ENCODE assay signal across 2 cellular contexts in the genomic region with DNA sequence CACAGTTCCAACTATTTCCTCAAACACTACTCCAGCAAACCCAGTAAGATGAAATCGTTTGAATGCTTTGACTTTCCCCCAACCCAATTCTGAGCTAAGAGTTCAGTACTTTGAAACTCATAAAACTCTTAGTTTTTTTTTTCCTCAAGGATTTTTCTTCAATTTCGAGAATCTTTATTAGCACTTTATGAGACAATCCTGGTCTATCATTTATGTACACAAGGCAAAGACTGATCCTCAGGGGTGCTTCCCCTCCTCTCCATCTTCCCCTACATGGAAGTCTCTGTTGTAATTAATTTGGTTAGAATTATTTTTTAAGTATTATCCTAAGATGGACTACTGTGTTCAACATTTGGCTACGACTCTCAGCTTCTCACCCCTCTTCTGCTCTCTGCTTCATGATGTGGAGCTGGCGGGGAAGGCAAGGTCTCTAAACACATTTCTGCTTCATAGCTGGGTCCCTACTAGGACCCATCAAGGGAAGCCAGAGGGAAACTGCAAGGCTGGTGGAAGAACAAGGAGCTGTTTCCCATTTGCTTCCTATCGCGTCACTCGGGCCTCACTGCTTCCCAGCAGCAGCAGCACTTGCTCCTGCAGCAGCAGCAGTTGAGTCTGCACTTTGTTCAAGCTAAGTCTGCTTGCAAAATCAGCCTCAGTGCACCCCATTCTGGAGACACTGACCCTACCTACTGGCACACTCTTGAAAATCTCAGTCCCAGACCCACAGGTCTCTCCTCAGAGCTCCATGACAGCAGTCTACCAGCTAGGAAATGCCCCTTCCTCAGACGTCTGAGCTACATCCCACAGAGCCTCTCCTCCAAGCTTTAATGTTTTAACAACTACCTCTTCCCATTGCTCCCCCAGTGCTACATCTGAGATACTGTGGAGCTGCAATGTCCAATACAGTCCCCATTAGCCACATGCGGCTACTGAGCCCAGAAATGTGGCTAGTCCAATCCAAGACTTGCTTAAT.
TF ChIP-seq lines count a peak whose summit lies in the region.

No MANE protein-coding gene starts in this region.

TF ChIP-seq in SK-N-SH, 30 proteins besides CTCF, POLR2A, EP300 and RAD21 (continued from another document):
- TF ChIP-seq USF2 (IDR thresholded peaks at IDR 0.05; ENCODE audit: borderline replicate concordance, low read depth, low read length) (no peak), CHD2 (IDR thresholded peaks at IDR 0.05; ENCODE audit: low read length, partially characterized antibody) (no peak)

TF ChIP-seq in SK-N-SH treated with all-trans-retinoic acid at 6 μM for 48 hours, 23 proteins besides CTCF, POLR2A, EP300 and RAD21 (continued from another document):
- TF ChIP-seq TSHZ2 (CRISPR knock-in tag; IDR thresholded peaks at IDR 0.05) (no peak), CSRNP3 (CRISPR knock-in tag; IDR thresholded peaks at IDR 0.05) (no peak), GLIS3 (CRISPR knock-in tag; IDR thresholded peaks at IDR 0.05) (no peak), ISL1 (CRISPR knock-in tag; IDR thresholded peaks at IDR 0.05) (no peak), POU6F1 (CRISPR knock-in tag; IDR thresholded peaks at IDR 0.05; ENCODE audit: borderline replicate concordance, low read depth) (no peak), ZNF565 (CRISPR knock-in tag; conservative IDR thresholded peaks at IDR 0.05; ENCODE audit: low read depth) (no peak), ARNTL (CRISPR knock-in tag; IDR thresholded peaks at IDR 0.05; ENCODE audit: borderline replicate concordance, low read depth) (no peak), BACH2 (CRISPR knock-in tag; IDR thresholded peaks at IDR 0.05; ENCODE audit: borderline replicate concordance) (no peak), RARB (CRISPR knock-in tag; IDR thresholded peaks at IDR 0.05) (no peak), ZFP30 (CRISPR knock-in tag; IDR thresholded peaks at IDR 0.05) (no peak), ESRRG (CRISPR knock-in tag; IDR thresholded peaks at IDR 0.05) (no peak), CSDC2 (CRISPR knock-in tag; IDR thresholded peaks at IDR 0.05) (no peak), TOX (CRISPR knock-in tag; IDR thresholded peaks at IDR 0.05; ENCODE audit: borderline replicate concordance) (no peak), TCF4 (CRISPR knock-in tag; IDR thresholded peaks at IDR 0.05; ENCODE audit: borderline replicate concordance) (no peak), PPARA (CRISPR knock-in tag; IDR thresholded peaks at IDR 0.05; ENCODE audit: borderline replicate concordance) (no peak)
- TF ChIP-seq, protein P1, sequence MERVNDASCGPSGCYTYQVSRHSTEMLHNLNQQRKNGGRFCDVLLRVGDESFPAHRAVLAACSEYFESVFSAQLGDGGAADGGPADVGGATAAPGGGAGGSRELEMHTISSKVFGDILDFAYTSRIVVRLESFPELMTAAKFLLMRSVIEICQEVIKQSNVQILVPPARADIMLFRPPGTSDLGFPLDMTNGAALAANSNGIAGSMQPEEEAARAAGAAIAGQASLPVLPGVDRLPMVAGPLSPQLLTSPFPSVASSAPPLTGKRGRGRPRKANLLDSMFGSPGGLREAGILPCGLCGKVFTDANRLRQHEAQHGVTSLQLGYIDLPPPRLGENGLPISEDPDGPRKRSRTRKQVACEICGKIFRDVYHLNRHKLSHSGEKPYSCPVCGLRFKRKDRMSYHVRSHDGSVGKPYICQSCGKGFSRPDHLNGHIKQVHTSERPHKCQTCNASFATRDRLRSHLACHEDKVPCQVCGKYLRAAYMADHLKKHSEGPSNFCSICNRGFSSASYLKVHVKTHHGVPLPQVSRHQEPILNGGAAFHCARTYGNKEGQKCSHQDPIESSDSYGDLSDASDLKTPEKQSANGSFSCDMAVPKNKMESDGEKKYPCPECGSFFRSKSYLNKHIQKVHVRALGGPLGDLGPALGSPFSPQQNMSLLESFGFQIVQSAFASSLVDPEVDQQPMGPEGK (CRISPR knock-in tag; IDR thresholded peaks at IDR 0.05; ENCODE audit: borderline replicate concordance): no peak
- TF ChIP-seq, protein P2, sequence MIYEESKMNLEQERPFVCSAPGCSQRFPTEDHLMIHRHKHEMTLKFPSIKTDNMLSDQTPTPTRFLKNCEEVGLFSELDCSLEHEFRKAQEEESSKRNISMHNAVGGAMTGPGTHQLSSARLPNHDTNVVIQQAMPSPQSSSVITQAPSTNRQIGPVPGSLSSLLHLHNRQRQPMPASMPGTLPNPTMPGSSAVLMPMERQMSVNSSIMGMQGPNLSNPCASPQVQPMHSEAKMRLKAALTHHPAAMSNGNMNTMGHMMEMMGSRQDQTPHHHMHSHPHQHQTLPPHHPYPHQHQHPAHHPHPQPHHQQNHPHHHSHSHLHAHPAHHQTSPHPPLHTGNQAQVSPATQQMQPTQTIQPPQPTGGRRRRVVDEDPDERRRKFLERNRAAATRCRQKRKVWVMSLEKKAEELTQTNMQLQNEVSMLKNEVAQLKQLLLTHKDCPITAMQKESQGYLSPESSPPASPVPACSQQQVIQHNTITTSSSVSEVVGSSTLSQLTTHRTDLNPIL (CRISPR knock-in tag; IDR thresholded peaks at IDR 0.05; ENCODE audit: low read depth): no peak
